In genomic region chr1:184037849-184038591, GRCh38 we compare ENCODE assay signal across 1 cellular context.
TF ChIP-seq lines count a peak whose summit lies in the region.

No MANE protein-coding gene starts in this region.

TF ChIP-seq in K562, 482 proteins besides CTCF, POLR2A, EP300 and RAD21 (continued from another document and continues in another):
- TF ChIP-seq, protein P1, sequence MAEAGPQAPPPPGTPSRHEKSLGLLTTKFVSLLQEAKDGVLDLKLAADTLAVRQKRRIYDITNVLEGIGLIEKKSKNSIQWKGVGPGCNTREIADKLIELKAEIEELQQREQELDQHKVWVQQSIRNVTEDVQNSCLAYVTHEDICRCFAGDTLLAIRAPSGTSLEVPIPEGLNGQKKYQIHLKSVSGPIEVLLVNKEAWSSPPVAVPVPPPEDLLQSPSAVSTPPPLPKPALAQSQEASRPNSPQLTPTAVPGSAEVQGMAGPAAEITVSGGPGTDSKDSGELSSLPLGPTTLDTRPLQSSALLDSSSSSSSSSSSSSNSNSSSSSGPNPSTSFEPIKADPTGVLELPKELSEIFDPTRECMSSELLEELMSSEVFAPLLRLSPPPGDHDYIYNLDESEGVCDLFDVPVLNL (CRISPR knock-in tag; IDR thresholded peaks at IDR 0.05; ENCODE audit: low read depth), result no peak
- no peak for TF ChIP-seq MYNN (IDR thresholded peaks at IDR 0.05)
- TF ChIP-seq MYNN (CRISPR knock-in tag; IDR thresholded peaks at IDR 0.05), result no peak
- TF ChIP-seq ELK3 (CRISPR knock-in tag; IDR thresholded peaks at IDR 0.05), result peak; percentile 53; the same call in 1 of the 2 replicates
- TF ChIP-seq SMARCA4 (IDR thresholded peaks at IDR 0.05), result 0 out of 2 replicates have a peak, but pooled peaks have one; percentile 62
- no peak for TF ChIP-seq PCBP1 (IDR thresholded peaks at IDR 0.05; ENCODE audit: low read depth, low read length, poor library complexity, severe bottlenecking)
- TF ChIP-seq, protein P2, sequence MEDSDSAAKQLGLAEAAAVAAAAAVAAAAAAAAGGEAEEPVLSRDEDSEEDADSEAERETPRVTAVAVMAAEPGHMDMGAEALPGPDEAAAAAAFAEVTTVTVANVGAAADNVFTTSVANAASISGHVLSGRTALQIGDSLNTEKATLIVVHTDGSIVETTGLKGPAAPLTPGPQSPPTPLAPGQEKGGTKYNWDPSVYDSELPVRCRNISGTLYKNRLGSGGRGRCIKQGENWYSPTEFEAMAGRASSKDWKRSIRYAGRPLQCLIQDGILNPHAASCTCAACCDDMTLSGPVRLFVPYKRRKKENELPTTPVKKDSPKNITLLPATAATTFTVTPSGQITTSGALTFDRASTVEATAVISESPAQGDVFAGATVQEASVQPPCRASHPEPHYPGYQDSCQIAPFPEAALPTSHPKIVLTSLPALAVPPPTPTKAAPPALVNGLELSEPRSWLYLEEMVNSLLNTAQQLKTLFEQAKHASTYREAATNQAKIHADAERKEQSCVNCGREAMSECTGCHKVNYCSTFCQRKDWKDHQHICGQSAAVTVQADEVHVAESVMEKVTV (CRISPR knock-in tag; IDR thresholded peaks at IDR 0.05), result peak; percentile 37; the same call in 1 of the 2 replicates
- no peak for TF ChIP-seq STAT5A (IDR thresholded peaks at IDR 0.05; ENCODE audit: borderline replicate concordance, low read length)
- peak; percentile 87 for TF ChIP-seq CEBPB (tag; IDR thresholded peaks at IDR 0.05)
- TF ChIP-seq, protein P3, sequence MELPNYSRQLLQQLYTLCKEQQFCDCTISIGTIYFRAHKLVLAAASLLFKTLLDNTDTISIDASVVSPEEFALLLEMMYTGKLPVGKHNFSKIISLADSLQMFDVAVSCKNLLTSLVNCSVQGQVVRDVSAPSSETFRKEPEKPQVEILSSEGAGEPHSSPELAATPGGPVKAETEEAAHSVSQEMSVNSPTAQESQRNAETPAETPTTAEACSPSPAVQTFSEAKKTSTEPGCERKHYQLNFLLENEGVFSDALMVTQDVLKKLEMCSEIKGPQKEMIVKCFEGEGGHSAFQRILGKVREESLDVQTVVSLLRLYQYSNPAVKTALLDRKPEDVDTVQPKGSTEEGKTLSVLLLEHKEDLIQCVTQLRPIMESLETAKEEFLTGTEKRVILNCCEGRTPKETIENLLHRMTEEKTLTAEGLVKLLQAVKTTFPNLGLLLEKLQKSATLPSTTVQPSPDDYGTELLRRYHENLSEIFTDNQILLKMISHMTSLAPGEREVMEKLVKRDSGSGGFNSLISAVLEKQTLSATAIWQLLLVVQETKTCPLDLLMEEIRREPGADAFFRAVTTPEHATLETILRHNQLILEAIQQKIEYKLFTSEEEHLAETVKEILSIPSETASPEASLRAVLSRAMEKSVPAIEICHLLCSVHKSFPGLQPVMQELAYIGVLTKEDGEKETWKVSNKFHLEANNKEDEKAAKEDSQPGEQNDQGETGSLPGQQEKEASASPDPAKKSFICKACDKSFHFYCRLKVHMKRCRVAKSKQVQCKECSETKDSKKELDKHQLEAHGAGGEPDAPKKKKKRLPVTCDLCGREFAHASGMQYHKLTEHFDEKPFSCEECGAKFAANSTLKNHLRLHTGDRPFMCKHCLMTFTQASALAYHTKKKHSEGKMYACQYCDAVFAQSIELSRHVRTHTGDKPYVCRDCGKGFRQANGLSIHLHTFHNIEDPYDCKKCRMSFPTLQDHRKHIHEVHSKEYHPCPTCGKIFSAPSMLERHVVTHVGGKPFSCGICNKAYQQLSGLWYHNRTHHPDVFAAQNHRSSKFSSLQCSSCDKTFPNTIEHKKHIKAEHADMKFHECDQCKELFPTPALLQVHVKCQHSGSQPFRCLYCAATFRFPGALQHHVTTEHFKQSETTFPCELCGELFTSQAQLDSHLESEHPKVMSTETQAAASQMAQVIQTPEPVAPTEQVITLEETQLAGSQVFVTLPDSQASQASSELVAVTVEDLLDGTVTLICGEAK (IDR thresholded peaks at IDR 0.05), result peak; percentile 23; the same call in 1 of the 2 replicates
- TF ChIP-seq, protein P3 (CRISPR knock-in tag; IDR thresholded peaks at IDR 0.05), result no peak
- no peak for TF ChIP-seq DACH1 (IDR thresholded peaks at IDR 0.05; ENCODE audit: partially characterized antibody)
- TF ChIP-seq ARNT (IDR thresholded peaks at IDR 0.05), result peak; percentile 21 to 59; a peak in 2 of 4 replicates
- no peak for TF ChIP-seq TCF3 (CRISPR knock-in tag; IDR thresholded peaks at IDR 0.05)
- TF ChIP-seq ZNF197 (CRISPR knock-in tag; IDR thresholded peaks at IDR 0.05; ENCODE audit: low read depth), result no peak
- no peak for TF ChIP-seq RBM34 (IDR thresholded peaks at IDR 0.05; ENCODE audit: borderline replicate concordance, insufficient read depth, low read length)
- no peak for TF ChIP-seq RUNX1 (IDR thresholded peaks at IDR 0.05; ENCODE audit: low read depth)
- no peak for TF ChIP-seq RCOR1 (IDR thresholded peaks at IDR 0.05; ENCODE audit: borderline replicate concordance in 1 of 2, low read depth in 2 of 2, low read length in 2 of 2)
- TF ChIP-seq, protein P4, sequence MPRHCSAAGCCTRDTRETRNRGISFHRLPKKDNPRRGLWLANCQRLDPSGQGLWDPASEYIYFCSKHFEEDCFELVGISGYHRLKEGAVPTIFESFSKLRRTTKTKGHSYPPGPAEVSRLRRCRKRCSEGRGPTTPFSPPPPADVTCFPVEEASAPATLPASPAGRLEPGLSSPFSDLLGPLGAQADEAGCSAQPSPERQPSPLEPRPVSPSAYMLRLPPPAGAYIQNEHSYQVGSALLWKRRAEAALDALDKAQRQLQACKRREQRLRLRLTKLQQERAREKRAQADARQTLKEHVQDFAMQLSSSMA (CRISPR knock-in tag; IDR thresholded peaks at IDR 0.05), result 0 out of 2 replicates have a peak, but pooled peaks have one; percentile 20
- no peak for TF ChIP-seq CUX1 (CRISPR knock-in tag; IDR thresholded peaks at IDR 0.05)
- TF ChIP-seq MAZ (CRISPR knock-in tag; conservative IDR thresholded peaks at IDR 0.05 in 1 of 2, IDR thresholded peaks at IDR 0.05 in 1 of 2), result peak in 1 of 2 experiments; percentile 41; a peak in 1 of 4 replicates
- TF ChIP-seq FOXA3 (CRISPR knock-in tag; conservative IDR thresholded peaks at IDR 0.05 in 1 of 2, IDR thresholded peaks at IDR 0.05 in 1 of 2), result 0 out of 4 replicates have a peak, but pooled peaks of 1 of the 2 experiments have one; percentile 1
- no peak for TF ChIP-seq JUND (IDR thresholded peaks at IDR 0.05; ENCODE audit: borderline replicate concordance, low read depth, low read length)
- 0 out of 3 replicates have a peak, but pooled peaks have one; percentile 42 for TF ChIP-seq JUND (tag; IDR thresholded peaks at IDR 0.05; ENCODE audit: borderline replicate concordance, low read depth, low read length)
- 0 out of 2 replicates have a peak, but pooled peaks have one; percentile 61 for TF ChIP-seq POLR2H (tag; IDR thresholded peaks at IDR 0.05; ENCODE audit: low read depth)
- no peak for TF ChIP-seq ZNF785 (CRISPR knock-in tag; IDR thresholded peaks at IDR 0.05)
- no peak for TF ChIP-seq WHSC1 (IDR thresholded peaks at IDR 0.05; ENCODE audit: low read length)
- TF ChIP-seq, protein P5, sequence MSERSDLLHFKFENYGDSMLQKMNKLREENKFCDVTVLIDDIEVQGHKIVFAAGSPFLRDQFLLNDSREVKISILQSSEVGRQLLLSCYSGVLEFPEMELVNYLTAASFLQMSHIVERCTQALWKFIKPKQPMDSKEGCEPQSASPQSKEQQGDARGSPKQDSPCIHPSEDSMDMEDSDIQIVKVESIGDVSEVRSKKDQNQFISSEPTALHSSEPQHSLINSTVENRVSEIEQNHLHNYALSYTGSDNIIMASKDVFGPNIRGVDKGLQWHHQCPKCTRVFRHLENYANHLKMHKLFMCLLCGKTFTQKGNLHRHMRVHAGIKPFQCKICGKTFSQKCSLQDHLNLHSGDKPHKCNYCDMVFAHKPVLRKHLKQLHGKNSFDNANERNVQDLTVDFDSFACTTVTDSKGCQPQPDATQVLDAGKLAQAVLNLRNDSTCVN (CRISPR knock-in tag; IDR thresholded peaks at IDR 0.05), result no peak
- TF ChIP-seq, protein P6, sequence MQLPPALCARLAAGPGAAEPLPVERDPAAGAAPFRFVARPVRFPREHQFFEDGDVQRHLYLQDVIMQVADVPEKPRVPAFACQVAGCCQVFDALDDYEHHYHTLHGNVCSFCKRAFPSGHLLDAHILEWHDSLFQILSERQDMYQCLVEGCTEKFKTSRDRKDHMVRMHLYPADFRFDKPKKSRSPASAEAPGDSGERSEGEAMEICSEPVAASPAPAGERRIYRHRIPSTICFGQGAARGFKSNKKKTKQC (CRISPR knock-in tag; IDR thresholded peaks at IDR 0.05), result no peak
- TF ChIP-seq, protein P7, sequence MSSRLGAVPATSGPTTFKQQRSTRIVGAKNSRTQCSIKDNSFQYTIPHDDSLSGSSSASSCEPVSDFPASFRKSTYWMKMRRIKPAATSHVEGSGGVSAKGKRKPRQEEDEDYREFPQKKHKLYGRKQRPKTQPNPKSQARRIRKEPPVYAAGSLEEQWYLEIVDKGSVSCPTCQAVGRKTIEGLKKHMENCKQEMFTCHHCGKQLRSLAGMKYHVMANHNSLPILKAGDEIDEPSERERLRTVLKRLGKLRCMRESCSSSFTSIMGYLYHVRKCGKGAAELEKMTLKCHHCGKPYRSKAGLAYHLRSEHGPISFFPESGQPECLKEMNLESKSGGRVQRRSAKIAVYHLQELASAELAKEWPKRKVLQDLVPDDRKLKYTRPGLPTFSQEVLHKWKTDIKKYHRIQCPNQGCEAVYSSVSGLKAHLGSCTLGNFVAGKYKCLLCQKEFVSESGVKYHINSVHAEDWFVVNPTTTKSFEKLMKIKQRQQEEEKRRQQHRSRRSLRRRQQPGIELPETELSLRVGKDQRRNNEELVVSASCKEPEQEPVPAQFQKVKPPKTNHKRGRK (tag; IDR thresholded peaks at IDR 0.05), result peak; percentile 44; the same call in 1 of the 2 replicates
- no peak for TF ChIP-seq SP1 (CRISPR knock-in tag; IDR thresholded peaks at IDR 0.05)
- TF ChIP-seq, protein P8, sequence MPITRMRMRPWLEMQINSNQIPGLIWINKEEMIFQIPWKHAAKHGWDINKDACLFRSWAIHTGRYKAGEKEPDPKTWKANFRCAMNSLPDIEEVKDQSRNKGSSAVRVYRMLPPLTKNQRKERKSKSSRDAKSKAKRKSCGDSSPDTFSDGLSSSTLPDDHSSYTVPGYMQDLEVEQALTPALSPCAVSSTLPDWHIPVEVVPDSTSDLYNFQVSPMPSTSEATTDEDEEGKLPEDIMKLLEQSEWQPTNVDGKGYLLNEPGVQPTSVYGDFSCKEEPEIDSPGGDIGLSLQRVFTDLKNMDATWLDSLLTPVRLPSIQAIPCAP (CRISPR knock-in tag; IDR thresholded peaks at IDR 0.05; ENCODE audit: borderline replicate concordance), result peak; percentile 56; the same call in 1 of the 2 replicates
- TF ChIP-seq ZNF133 (CRISPR knock-in tag; IDR thresholded peaks at IDR 0.05), result no peak
